21 cellular contexts compared by ENCODE assay signal in genomic region chr6:91142154-91142553, GRCh38.
DNase-seq lines count a peak whose midpoint lies in the region; ATAC-seq and FAIRE-seq lines count a peak whose summit lies in the region.
"Had no signal": no experiment of that assay in that cellular context is flagged by ENCODE, and none has a peak within 500 bp of the region (broad histone marks: within the 10 kb centered on the region; RNA-seq: fewer than 3 reads in every experiment).

No MANE protein-coding gene starts in this region.

- DNase-seq in NCI-H2171 (lab: John Stamatoyannopoulos, UW) (peak; percentile 48), SK-N-DZ (ENCODE audit: low spot score) (peak; percentile 37)
- DNase-seq: ACHN; BE2C; C1 segment of cervical spinal cord; CD4-positive, CD25-positive, alpha-beta regulatory T cell; CD8-positive, alpha-beta memory T cell; COR-L47; DMS153; DMS79; HFFc6 had no signal

- FAIRE-seq in colon (lab: Jason Lieb, UNC): peak; percentile 33
- FAIRE-seq: GM12878, GM19239, H54, HepG2 had no signal

- ATAC-seq in GM19467 (IDR thresholded peaks at IDR 0.05; ENCODE audit: unreplicated experiment) (no peak), GM18873 (IDR thresholded peaks at IDR 0.05; ENCODE audit: low FRiP score, unreplicated experiment) (no peak), HG03095 (IDR thresholded peaks at IDR 0.05; ENCODE audit: unreplicated experiment) (no peak)
- ATAC-seq: GM12878, GM23338, HCT116, HepG2 had no signal
